In the genomic region with DNA sequence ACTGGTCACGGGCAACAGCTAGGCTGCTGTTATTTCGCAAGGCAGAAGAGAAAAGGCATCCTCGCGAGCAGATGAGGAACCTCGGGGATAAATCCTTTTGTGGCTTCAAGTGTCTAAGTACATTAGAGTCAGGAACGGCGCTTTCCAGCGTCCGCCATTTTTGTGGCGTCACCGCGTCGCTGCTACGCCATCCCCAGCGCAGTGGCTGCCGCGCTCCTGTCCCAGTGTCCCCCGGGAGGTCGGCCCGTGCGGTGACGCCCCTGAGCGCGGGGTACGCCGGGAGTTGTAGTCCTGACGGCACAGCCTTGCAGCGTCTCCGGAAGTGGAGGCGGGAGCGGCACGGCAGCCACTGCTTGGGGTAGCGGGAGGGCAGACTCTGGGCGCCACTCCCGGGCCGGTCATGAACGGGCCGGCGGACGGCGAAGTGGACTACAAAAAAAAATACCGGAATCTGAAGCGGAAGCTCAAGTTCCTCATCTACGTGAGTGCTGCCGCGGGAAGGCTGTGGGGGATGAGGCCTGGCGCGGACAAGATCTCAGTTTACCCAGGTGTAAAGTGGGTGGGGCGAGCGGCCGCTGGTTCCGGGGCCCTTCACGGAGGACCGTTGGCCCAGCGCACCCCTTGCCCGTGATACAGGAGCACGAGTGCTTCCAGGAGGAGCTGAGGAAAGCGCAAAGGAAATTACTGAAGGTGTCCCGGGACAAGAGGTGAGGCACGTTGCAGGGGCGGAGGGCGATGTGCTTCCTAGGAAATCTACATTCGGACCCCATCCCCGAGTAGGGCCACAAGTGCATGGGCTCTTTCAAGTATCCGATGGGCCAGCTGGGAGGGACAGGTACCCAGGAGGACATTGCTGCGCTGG, we compare ENCODE assay signal across 8 cellular contexts. TPM values are rescaled to one million over a fixed set of nuclear protein-coding genes. Genes with fewer than 3 reads are reported as not detected.
DNase-seq lines count a peak whose midpoint lies in the region; ATAC-seq, FAIRE-seq and TF ChIP-seq lines count a peak whose summit lies in the region.

A gene with protein sequence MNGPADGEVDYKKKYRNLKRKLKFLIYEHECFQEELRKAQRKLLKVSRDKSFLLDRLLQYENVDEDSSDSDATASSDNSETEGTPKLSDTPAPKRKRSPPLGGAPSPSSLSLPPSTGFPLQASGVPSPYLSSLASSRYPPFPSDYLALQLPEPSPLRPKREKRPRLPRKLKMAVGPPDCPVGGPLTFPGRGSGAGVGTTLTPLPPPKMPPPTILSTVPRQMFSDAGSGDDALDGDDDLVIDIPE (plus strand): TSS at position 331 of the 862 bp plus-strand sequence. CDS start 70 bp downstream, at position 401.

- ATAC-seq in GM21390 (IDR thresholded peaks at IDR 0.05; ENCODE audit: unreplicated experiment), result peak; percentile 81

- H3K9me3 ChIP-seq in HUES48 (ENCODE audit: control insufficient read depth, insufficient read depth, low read length) (no peaks in the 10 kb centered on the region), OCI-LY1 (ENCODE audit: low read length) (no peaks in the 10 kb centered on the region)

- H3K27me3 ChIP-seq in HUES48 (ENCODE audit: control insufficient read depth, insufficient read depth, low read length) (no peaks in the 10 kb centered on the region), OCI-LY1 (ENCODE audit: insufficient read depth, low read length) (no peaks in the 10 kb centered on the region)

- H3K27ac ChIP-seq in HUES48 (ENCODE audit: low read depth, low read length) (peak within 1 kb of the TSS; percentile 92), OCI-LY1 (ENCODE audit: low read depth, low read length, poor library complexity, severe bottlenecking) (peak within 1 kb of the TSS; percentile 89)

- H3K4me3 Mint-ChIP-seq in Calu3 (ENCODE audit: low read depth, unreplicated experiment), result peak within 1 kb of the TSS; percentile 100
- H3K4me3 Mint-ChIP-seq in mesothelial cell of epicardium, result peak within 1 kb of the TSS; percentile 99

- DNase-seq in Calu3 (peak; percentile 100), mesothelial cell of epicardium (ENCODE audit: low spot score in 2 of 2, unreplicated experiment in 2 of 2) (peak; percentile 96 to 97)
- peak; percentile 100 for DNase-seq in activated CD8-positive, alpha-beta memory T cell treated with anti-CD3 and anti-CD28 coated beads, Interleukin-2, amount 50 U/mL, for 4 hours
- peak; percentile 99 for DNase-seq in stimulated activated CD8-positive, alpha-beta memory T cell treated with anti-CD3 and anti-CD28 coated beads, Interleukin-2, amount 100 ng/mL, for 1 hour (ENCODE audit: low read depth in 2 of 2)

- H3K4me1 Mint-ChIP-seq in Calu3 (ENCODE audit: low read depth, unreplicated experiment), result peaks cover 26% of the 10 kb centered on the region
- peaks cover 20% of the 10 kb centered on the region for H3K4me1 Mint-ChIP-seq in mesothelial cell of epicardium

- no peaks in the 10 kb centered on the region for H3K27me3 Mint-ChIP-seq in Calu3 (ENCODE audit: unreplicated experiment)
- H3K27me3 Mint-ChIP-seq in mesothelial cell of epicardium (ENCODE audit: low read depth), result no peaks in the 10 kb centered on the region

- intact Hi-C loops in Calu3 (cut with micrococcal nuclease; ENCODE audit: unreplicated experiment), result no loop called here

- no peaks in the 10 kb centered on the region for H3F3A ChIP-seq in OCI-LY1 (ENCODE audit: insufficient read depth, low read length)

- peak; percentile 72 for FAIRE-seq in endometrium (lab: Jason Lieb, UNC)

- no peaks in the 10 kb centered on the region for H3K79me2 ChIP-seq in OCI-LY1 (ENCODE audit: insufficient read depth, low read length)

- no peak within 1 kb of the TSS for H2AFZ ChIP-seq in OCI-LY1 (ENCODE audit: low read length)

- H3K4me3 ChIP-seq in HUES48 (ENCODE audit: low read depth, low read length) (peak within 1 kb of the TSS; percentile 82), OCI-LY1 (ENCODE audit: low read depth, low read length, poor library complexity, severe bottlenecking) (peak within 1 kb of the TSS; percentile 84)

- peaks cover 49% of the 10 kb centered on the region for H3K36me3 Mint-ChIP-seq in Calu3 (ENCODE audit: insufficient read depth, unreplicated experiment)
- H3K36me3 Mint-ChIP-seq in mesothelial cell of epicardium, result no peaks in the 10 kb centered on the region

- H3K27ac Mint-ChIP-seq in Calu3 (ENCODE audit: unreplicated experiment) (peak within 1 kb of the TSS; percentile 87), mesothelial cell of epicardium (peak within 1 kb of the TSS; percentile 98)

- H3K36me3 ChIP-seq in HUES48 (ENCODE audit: control insufficient read depth, insufficient read depth, low read length) (peaks cover 33% of the 10 kb centered on the region), OCI-LY1 (ENCODE audit: insufficient read depth, low read length) (peaks cover 50% of the 10 kb centered on the region)

- no peaks in the 10 kb centered on the region for H3K9me3 Mint-ChIP-seq in Calu3 (ENCODE audit: low read depth, unreplicated experiment)
- no peaks in the 10 kb centered on the region for H3K9me3 Mint-ChIP-seq in mesothelial cell of epicardium

- H3K4me2 ChIP-seq in OCI-LY1 (ENCODE audit: low read length), result peak within 1 kb of the TSS; percentile 74

- H4K20me1 ChIP-seq in OCI-LY1 (ENCODE audit: insufficient read depth, low read length), result no peaks in the 10 kb centered on the region

- peak within 1 kb of the TSS; percentile 79 for H3K9ac ChIP-seq in HUES48 (ENCODE audit: low read depth, low read length)
- H3K9ac ChIP-seq in OCI-LY1 (ENCODE audit: low read length), result peak within 1 kb of the TSS; percentile 84

- no TSS peak for BruUV-seq in Calu3 (replicated peaks; lab: Mats Ljungman, UMichigan)

- CTCF ChIA-PET in Calu3 (lab: Charles Lee), result interaction anchor here (0.6 to 1.2 kb wide), 4 partner anchors 10 to 148 kb away, joined by 3 to 5 read pairs (median 4); a partner anchor contains a TSS

- H3K4me1 ChIP-seq in HUES48 (ENCODE audit: control insufficient read depth, insufficient read depth, low read length), result peaks cover 12% of the 10 kb centered on the region; the same call in 1 of the 2 replicates
- H3K4me1 ChIP-seq in OCI-LY1 (ENCODE audit: insufficient read depth, low read length, severe bottlenecking), result peaks cover 27% of the 10 kb centered on the region

- TF ChIP-seq CTCF in Calu3 (IDR thresholded peaks at IDR 0.05; ENCODE audit: unreplicated experiment) (no peak), OCI-LY1 (IDR thresholded peaks at IDR 0.05; ENCODE audit: low read length) (no peak), mesothelial cell of epicardium (IDR thresholded peaks at IDR 0.05; ENCODE audit: unreplicated experiment) (no peak)

- H3K9me2 ChIP-seq in OCI-LY1 (ENCODE audit: low read depth, low read length), result no peaks in the 10 kb centered on the region

RNA-seq across cellular contexts. Expression of the gene that starts here (rescaled TPM):
- 107 TPM in 2 replicates for total RNA-seq in Calu3 (2022)
- 60.2 to 62.9 TPM (median 62.0 TPM) in 3 replicates for total RNA-seq in mesothelial cell of epicardium

Comparison
In these comparisons a context has a peak if more than half of its experiments do, and no peak if none do; other contexts are left out.
1. Peak in every context shown above with its lines: DNase-seq, ATAC-seq, H3K4me3 ChIP-seq and H3K27ac ChIP-seq.